ENCODE assay signal across 8 cellular contexts in genomic region chr1:171434717-171435346, GRCh38. TPM values are rescaled to one million over a fixed set of nuclear protein-coding genes. Genes with fewer than 3 reads are reported as not detected.
DNase-seq lines count a peak whose midpoint lies in the region; ATAC-seq and TF ChIP-seq lines count a peak whose summit lies in the region.

No MANE protein-coding gene starts in this region.

- TF ChIP-seq CTCF in CD14-positive monocyte (IDR thresholded peaks at IDR 0.05) (no peak), left lung (IDR thresholded peaks at IDR 0.05) (no peak)

- no peaks in the 10 kb centered on the region for H3K27me3 ChIP-seq in left lung

- H3K27ac Mint-ChIP-seq in CD14-positive monocyte: peak overlapping the region; percentile 94 to 98 (median 96)
- peak overlapping the region; percentile 92 for H3K27ac Mint-ChIP-seq in activated naive CD8-positive, alpha-beta T cell

- peaks cover 0 to 16% of the 10 kb centered on the region in 2 donors for H3K4me1 ChIP-seq in left lung

- DNase-seq in CD14-positive monocyte (ENCODE audit: low spot score) (peak; percentile 67), KBM-7 (peak; percentile 56), left lung (peak in 1 of 2 donors; percentile 44), Ammon's horn (ENCODE audit: low spot score) (no peak), middle frontal gyrus (ENCODE audit: extremely low spot score, low spot score) (no peak), HEK293T (ENCODE audit: extremely low spot score) (no peak), left colon (no peak)

- CTCF ChIA-PET in HEK293T (lab: Yijun Ruan, JAX): no interaction called here

- in situ Hi-C loops in KBM-7 (cut with MboI; ENCODE audit: low pct_unique_long_range_greater_than_20kb, low sequenced_read_pairs): no loop called here

- POLR2A ChIA-PET in HEK293T (lab: Yijun Ruan, JAX): no interaction called here

- peak; percentile 52 for ATAC-seq in left lung
- ATAC-seq in left colon: no peak

- peak overlapping the region; percentile 71 to 73 for H3K27ac ChIP-seq in left lung

- H3K36me3 ChIP-seq in left lung: no peaks in the 10 kb centered on the region

- no peaks in the 10 kb centered on the region for H3K9me3 ChIP-seq in left lung

- peaks cover 0 to 1% (median 0%) of the 10 kb centered on the region in 3 donors for H3K27me3 Mint-ChIP-seq in CD14-positive monocyte (ENCODE audit: low read depth in 3 of 3)
- no peaks in the 10 kb centered on the region for H3K27me3 Mint-ChIP-seq in activated naive CD8-positive, alpha-beta T cell

- peaks cover 0 to 4% of the 10 kb centered on the region in 2 donors for H3K36me3 Mint-ChIP-seq in CD14-positive monocyte
- H3K36me3 Mint-ChIP-seq in activated naive CD8-positive, alpha-beta T cell: no peaks in the 10 kb centered on the region

- no peak overlapping the region for H3K4me3 ChIP-seq in left lung

- peaks cover 5 to 9% (median 7%) of the 10 kb centered on the region in 7 donors for H3K9me3 Mint-ChIP-seq in CD14-positive monocyte
- no peaks in the 10 kb centered on the region for H3K9me3 Mint-ChIP-seq in activated naive CD8-positive, alpha-beta T cell (ENCODE audit: low read depth)

- H3K4me1 Mint-ChIP-seq in CD14-positive monocyte: peaks cover 21% of the 10 kb centered on the region
- peaks cover 18% of the 10 kb centered on the region for H3K4me1 Mint-ChIP-seq in activated naive CD8-positive, alpha-beta T cell (ENCODE audit: low read depth)

- intact Hi-C loops in CD14-positive monocyte (cut with micrococcal nuclease): no loop called here
- intact Hi-C loops in left lung (cut with DNase I): no loop called here
- intact Hi-C loops in left colon (cut with DNase I, micrococcal nuclease): no loop called here

- H3K4me3 Mint-ChIP-seq in CD14-positive monocyte: peak overlapping the region; percentile 67 to 90
- peak overlapping the region; percentile 67 for H3K4me3 Mint-ChIP-seq in activated naive CD8-positive, alpha-beta T cell

TF ChIP-seq in HEK293T, 16 proteins besides CTCF, POLR2A, EP300 and RAD21:
- TF ChIP-seq NFRKB (IDR thresholded peaks at IDR 0.05) (no peak), SUZ12 (IDR thresholded peaks at IDR 0.05) (no peak), ARNT (IDR thresholded peaks at IDR 0.05) (no peak), BHLHE40 (IDR thresholded peaks at IDR 0.05; ENCODE audit: borderline replicate concordance) (no peak), ZNF384 (IDR thresholded peaks at IDR 0.05) (no peak), ELF4 (IDR thresholded peaks at IDR 0.05) (no peak), CTBP1 (IDR thresholded peaks at IDR 0.05; ENCODE audit: borderline replicate concordance) (no peak), LEF1 (IDR thresholded peaks at IDR 0.05; ENCODE audit: borderline replicate concordance) (no peak), L3MBTL2 (conservative IDR thresholded peaks at IDR 0.05) (no peak), FOXM1 (IDR thresholded peaks at IDR 0.05; ENCODE audit: borderline replicate concordance) (no peak), SP1 (IDR thresholded peaks at IDR 0.05) (no peak), HDGF (IDR thresholded peaks at IDR 0.05; ENCODE audit: borderline replicate concordance) (no peak), FOXK2 (IDR thresholded peaks at IDR 0.05) (no peak), TARDBP (IDR thresholded peaks at IDR 0.05) (no peak), PKNOX1 (IDR thresholded peaks at IDR 0.05) (no peak), FOXA1 (IDR thresholded peaks at IDR 0.05) (no peak)
TF ChIP-seq in HEK293T: peak in this region for 0.

RNA-seq across cellular contexts. Expression of gene PRRC2C, which starts 50.5 kb away (rescaled TPM):
- 10 to 100 TPM; 13.8 to 15.6 TPM for polyA plus RNA-seq in CD14-positive monocyte
- total RNA-seq in left lung (100 to 1,000 TPM; 120 to 155 TPM), left colon (100 to 1,000 TPM; 122 to 144 TPM)

Comparison
In these comparisons a context has a peak if more than half of its experiments do, and no peak if none do; other contexts are left out.
1. DNase-seq: peak in CD14-positive monocyte (single experiment) and KBM-7 (single experiment); none in Ammon's horn (single experiment), middle frontal gyrus (single experiment), HEK293T (single experiment) and left colon (0 of 2).